17 cellular contexts compared by ENCODE assay signal in the genomic region with DNA sequence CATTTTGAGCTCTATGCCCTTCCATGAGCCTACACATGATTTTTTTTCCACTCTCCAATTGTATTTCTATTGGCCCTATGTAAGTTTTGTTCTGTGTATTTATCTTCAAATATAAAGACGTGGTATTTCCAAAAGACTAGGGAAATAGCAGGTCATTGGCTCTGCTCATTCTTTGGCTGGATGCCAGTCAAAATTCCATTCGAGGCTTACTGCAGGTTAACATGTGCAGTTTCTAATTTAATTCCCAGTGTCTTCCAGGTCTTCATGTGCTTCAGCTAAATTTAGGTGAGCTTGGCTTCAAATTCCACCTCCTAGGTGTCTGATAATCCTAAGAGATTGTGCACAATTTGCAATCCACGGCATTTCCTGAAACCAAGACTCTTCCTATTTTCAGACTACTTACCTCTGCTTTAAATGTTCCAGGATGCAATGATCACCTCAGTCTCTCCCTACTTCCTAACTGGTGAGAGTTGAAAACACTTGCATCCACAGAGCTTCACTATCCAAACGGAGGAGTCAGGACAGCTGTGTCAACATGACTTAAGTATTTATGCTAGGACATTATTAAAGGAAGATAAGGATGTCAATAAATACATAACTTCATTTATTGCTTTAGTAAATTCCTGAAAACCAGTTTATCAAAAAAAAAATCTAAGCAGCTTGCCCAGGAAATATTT.
DNase-seq lines count a peak whose midpoint lies in the region; TF ChIP-seq lines count a peak whose summit lies in the region.
"Had no signal": no experiment of that assay in that cellular context is flagged by ENCODE, and none has a peak within 500 bp of the region (broad histone marks: within the 10 kb centered on the region; RNA-seq: fewer than 3 reads in every experiment).

No MANE protein-coding gene starts in this region.

- H3K4me1 ChIP-seq in suprapubic skin: no peaks in the 10 kb centered on the region
- H3K4me1 ChIP-seq in effector memory CD4-positive, alpha-beta T cell (ENCODE audit: control insufficient read depth, insufficient read depth, low read length, poor library complexity, severe bottlenecking): no peaks in the 10 kb centered on the region

- no peaks in the 10 kb centered on the region for H3K9me3 ChIP-seq in suprapubic skin
- no peaks in the 10 kb centered on the region for H3K9me3 ChIP-seq in effector memory CD4-positive, alpha-beta T cell (ENCODE audit: control insufficient read depth, low read length)

- H3K27ac ChIP-seq in C4-2B: peak overlapping the region; percentile 46; the same call in 1 of the 2 replicates
- H3K27ac ChIP-seq in VCaP: peak overlapping the region; percentile 74
- H3K27ac ChIP-seq in suprapubic skin: no peak overlapping the region
- H3K27ac ChIP-seq in effector memory CD4-positive, alpha-beta T cell (ENCODE audit: insufficient read depth, low read length, poor library complexity, severe bottlenecking): no peak overlapping the region
- H3K27ac ChIP-seq: HL-60 had no signal

- no peak for TF ChIP-seq POLR2A in suprapubic skin (IDR thresholded peaks at IDR 0.05)

- DNase-seq in LHCN-M2 (ENCODE audit: low read depth) (peak; percentile 48), fibroblast of pulmonary artery (ENCODE audit: low read depth) (peak; percentile 0), suprapubic skin (ENCODE audit: low spot score in 2 of 2) (no peak), NCI-H2227 treated with DMSO at 0.1 percent for 48 hours (lab: John Stamatoyannopoulos, UW) (no peak), SKM-1 (lab: John Stamatoyannopoulos, UW; ENCODE audit: unreplicated experiment) (no peak)
- no peak for DNase-seq in effector memory CD4-positive, alpha-beta T cell
- DNase-seq: CD8-positive, alpha-beta memory T cell; H9; MG63; NCI-H1092; NCI-H146; NCI-H2081 treated with DMSO at 0.1 percent for 48 hours; NCI-H524 treated with DMSO at 0.1 percent for 48 hours had no signal

- H3K4me3 ChIP-seq in fibroblast of pulmonary artery (replicated peaks; ENCODE audit: low read depth, low read length): no peak overlapping the region
- no peak overlapping the region for H3K4me3 ChIP-seq in suprapubic skin
- no peak overlapping the region for H3K4me3 ChIP-seq in effector memory CD4-positive, alpha-beta T cell (ENCODE audit: insufficient read depth, low read depth, low read length, poor library complexity, severe bottlenecking)
- H3K4me3 ChIP-seq: K562, MG63 had no signal

- H3K27me3 ChIP-seq in suprapubic skin: no peaks in the 10 kb centered on the region
- H3K27me3 ChIP-seq in effector memory CD4-positive, alpha-beta T cell (replicated peaks; ENCODE audit: control insufficient read depth, insufficient read depth, low read length, poor library complexity, severe bottlenecking): no peaks in the 10 kb centered on the region
- H3K27me3 ChIP-seq: MG63 had no signal

- TF ChIP-seq CTCF in C4-2B (conservative IDR thresholded peaks at IDR 0.05): no peak
- TF ChIP-seq CTCF in VCaP (conservative IDR thresholded peaks at IDR 0.05): no peak
- TF ChIP-seq CTCF in fibroblast of pulmonary artery (IDR thresholded peaks at IDR 0.05; ENCODE audit: low read length, missing control alignments): no peak
- no peak for TF ChIP-seq CTCF in suprapubic skin (IDR thresholded peaks at IDR 0.05)

- WGBS in suprapubic skin: 33% methylated on average over 4 of the region's 4 CpGs

- no peak for TF ChIP-seq EP300 in suprapubic skin (IDR thresholded peaks at IDR 0.05)

- no peaks in the 10 kb centered on the region for H3K36me3 ChIP-seq in suprapubic skin
- H3K36me3 ChIP-seq in effector memory CD4-positive, alpha-beta T cell (ENCODE audit: control insufficient read depth, insufficient read depth, low read length): no peaks in the 10 kb centered on the region
- H3K36me3 ChIP-seq: MG63 had no signal

Comparison
In these comparisons a context has a peak if more than half of its experiments do, and no peak if none do; other contexts are left out.
1. H3K27ac ChIP-seq: peak in C4-2B (single experiment) and VCaP (single experiment); none in suprapubic skin (single experiment) and effector memory CD4-positive, alpha-beta T cell (single experiment).
2. DNase-seq: peak in LHCN-M2 (single experiment) and fibroblast of pulmonary artery (single experiment); none in suprapubic skin (0 of 2), NCI-H2227 treated with DMSO at 0.1 percent for 48 hours (single experiment), effector memory CD4-positive, alpha-beta T cell (0 of 3) and SKM-1 (single experiment).